ENCODE assay signal across 1 cellular context in genomic region chr17:41563607-41564006, GRCh38.
TF ChIP-seq lines count a peak whose summit lies in the region.

No MANE protein-coding gene starts in this region.

TF ChIP-seq in K562, 482 proteins besides CTCF, POLR2A, EP300 and RAD21:
- peak; percentile 41; the same call in 1 of the 2 replicates for TF ChIP-seq MAFG (tag; conservative IDR thresholded peaks at IDR 0.05)
- no peak for TF ChIP-seq ARID4B (CRISPR knock-in tag; IDR thresholded peaks at IDR 0.05)
- peak; percentile 66 for TF ChIP-seq C11orf30 (IDR thresholded peaks at IDR 0.05; ENCODE audit: low read depth)
- peak; percentile 45; the same call in 1 of the 2 replicates for TF ChIP-seq MAFK (IDR thresholded peaks at IDR 0.05; ENCODE audit: low read length)
- no peak for TF ChIP-seq HNRNPH1 (optimal IDR thresholded peaks at IDR 0.05; ENCODE audit: low read depth, low read length)
- TF ChIP-seq POU5F1 (IDR thresholded peaks at IDR 0.05; ENCODE audit: borderline replicate concordance, low read depth, low read length, partially characterized antibody): no peak
- TF ChIP-seq SIX5 (IDR thresholded peaks at IDR 0.05; ENCODE audit: borderline replicate concordance in 1 of 2, insufficient read depth in 1 of 2, low read depth in 1 of 2, low read length in 2 of 2): no peak
- no peak for TF ChIP-seq NFXL1 (CRISPR knock-in tag; IDR thresholded peaks at IDR 0.05)
- TF ChIP-seq ZNF316 (IDR thresholded peaks at IDR 0.05): peak; percentile 74
